1 cellular context compared by ENCODE assay signal in the genomic region with DNA sequence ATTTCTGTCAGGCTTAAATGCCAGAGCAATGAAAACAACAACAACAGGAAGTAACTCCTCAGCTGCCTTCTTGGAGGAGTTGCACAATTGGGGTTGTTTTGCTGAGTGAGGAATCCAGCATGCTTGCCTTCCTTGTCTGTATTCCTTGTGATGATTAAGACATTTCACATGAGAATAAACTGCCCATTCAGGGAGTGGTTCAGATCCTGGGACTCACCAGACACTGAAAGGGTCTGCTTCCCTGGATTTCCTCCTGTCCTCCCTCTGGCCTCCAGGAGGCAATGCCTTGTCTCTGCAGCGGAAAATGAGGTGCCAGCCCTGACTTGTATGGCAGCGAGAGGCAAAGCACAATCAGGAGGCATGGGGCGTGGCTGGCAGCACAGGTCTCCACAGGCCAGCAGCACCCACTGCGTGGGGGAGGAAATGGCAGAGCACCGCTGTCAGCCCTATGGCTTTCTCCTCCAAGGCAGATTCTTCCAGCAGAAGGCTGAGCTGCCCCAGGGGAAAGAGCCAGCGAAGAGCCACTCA.
TF ChIP-seq lines count a peak whose summit lies in the region.

No MANE protein-coding gene starts in this region.

TF ChIP-seq in HepG2, 621 proteins besides CTCF, POLR2A, EP300 and RAD21:
- TF ChIP-seq, protein P1, sequence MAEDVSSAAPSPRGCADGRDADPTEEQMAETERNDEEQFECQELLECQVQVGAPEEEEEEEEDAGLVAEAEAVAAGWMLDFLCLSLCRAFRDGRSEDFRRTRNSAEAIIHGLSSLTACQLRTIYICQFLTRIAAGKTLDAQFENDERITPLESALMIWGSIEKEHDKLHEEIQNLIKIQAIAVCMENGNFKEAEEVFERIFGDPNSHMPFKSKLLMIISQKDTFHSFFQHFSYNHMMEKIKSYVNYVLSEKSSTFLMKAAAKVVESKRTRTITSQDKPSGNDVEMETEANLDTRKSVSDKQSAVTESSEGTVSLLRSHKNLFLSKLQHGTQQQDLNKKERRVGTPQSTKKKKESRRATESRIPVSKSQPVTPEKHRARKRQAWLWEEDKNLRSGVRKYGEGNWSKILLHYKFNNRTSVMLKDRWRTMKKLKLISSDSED (CRISPR knock-in tag; IDR thresholded peaks at IDR 0.05), result no peak
- no peak for TF ChIP-seq ZNF34 (CRISPR knock-in tag; IDR thresholded peaks at IDR 0.05; ENCODE audit: borderline replicate concordance)
- TF ChIP-seq, protein P2, sequence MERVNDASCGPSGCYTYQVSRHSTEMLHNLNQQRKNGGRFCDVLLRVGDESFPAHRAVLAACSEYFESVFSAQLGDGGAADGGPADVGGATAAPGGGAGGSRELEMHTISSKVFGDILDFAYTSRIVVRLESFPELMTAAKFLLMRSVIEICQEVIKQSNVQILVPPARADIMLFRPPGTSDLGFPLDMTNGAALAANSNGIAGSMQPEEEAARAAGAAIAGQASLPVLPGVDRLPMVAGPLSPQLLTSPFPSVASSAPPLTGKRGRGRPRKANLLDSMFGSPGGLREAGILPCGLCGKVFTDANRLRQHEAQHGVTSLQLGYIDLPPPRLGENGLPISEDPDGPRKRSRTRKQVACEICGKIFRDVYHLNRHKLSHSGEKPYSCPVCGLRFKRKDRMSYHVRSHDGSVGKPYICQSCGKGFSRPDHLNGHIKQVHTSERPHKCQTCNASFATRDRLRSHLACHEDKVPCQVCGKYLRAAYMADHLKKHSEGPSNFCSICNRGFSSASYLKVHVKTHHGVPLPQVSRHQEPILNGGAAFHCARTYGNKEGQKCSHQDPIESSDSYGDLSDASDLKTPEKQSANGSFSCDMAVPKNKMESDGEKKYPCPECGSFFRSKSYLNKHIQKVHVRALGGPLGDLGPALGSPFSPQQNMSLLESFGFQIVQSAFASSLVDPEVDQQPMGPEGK (CRISPR knock-in tag; IDR thresholded peaks at IDR 0.05), result no peak
- no peak for TF ChIP-seq ZNF256 (CRISPR knock-in tag; conservative IDR thresholded peaks at IDR 0.05)
- no peak for TF ChIP-seq EHMT2 (IDR thresholded peaks at IDR 0.05; ENCODE audit: borderline replicate concordance, low read depth, low read length)
- no peak for TF ChIP-seq MIXL1 (CRISPR knock-in tag; IDR thresholded peaks at IDR 0.05)
- no peak for TF ChIP-seq TCF12 (IDR thresholded peaks at IDR 0.05)
- no peak for TF ChIP-seq TCF12 (CRISPR knock-in tag; IDR thresholded peaks at IDR 0.05)
- no peak for TF ChIP-seq ZNF567 (CRISPR knock-in tag; IDR thresholded peaks at IDR 0.05; ENCODE audit: borderline replicate concordance)
- TF ChIP-seq, protein P3, sequence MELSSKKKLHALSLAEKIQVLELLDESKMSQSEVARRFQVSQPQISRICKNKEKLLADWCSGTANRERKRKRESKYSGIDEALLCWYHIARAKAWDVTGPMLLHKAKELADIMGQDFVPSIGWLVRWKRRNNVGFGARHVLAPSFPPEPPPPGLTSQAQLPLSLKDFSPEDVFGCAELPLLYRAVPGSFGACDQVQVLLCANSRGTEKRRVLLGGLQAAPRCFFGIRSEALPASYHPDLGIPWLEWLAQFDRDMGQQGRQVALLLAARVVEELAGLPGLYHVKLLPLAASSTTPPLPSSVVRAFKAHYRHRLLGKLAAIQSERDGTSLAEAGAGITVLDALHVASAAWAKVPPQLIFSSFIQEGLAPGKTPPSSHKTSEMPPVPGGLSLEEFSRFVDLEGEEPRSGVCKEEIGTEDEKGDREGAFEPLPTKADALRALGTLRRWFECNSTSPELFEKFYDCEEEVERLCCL (CRISPR knock-in tag; IDR thresholded peaks at IDR 0.05; ENCODE audit: borderline replicate concordance), result no peak
- no peak for TF ChIP-seq CCAR2 (optimal IDR thresholded peaks at IDR 0.05; ENCODE audit: low read depth, low read length)
- TF ChIP-seq ZNF530 (CRISPR knock-in tag; IDR thresholded peaks at IDR 0.05; ENCODE audit: low read depth), result no peak
- no peak for TF ChIP-seq NCOA1 (CRISPR knock-in tag; IDR thresholded peaks at IDR 0.05)
- no peak for TF ChIP-seq ELF1 (CRISPR knock-in tag; IDR thresholded peaks at IDR 0.05)
- TF ChIP-seq, protein P4, sequence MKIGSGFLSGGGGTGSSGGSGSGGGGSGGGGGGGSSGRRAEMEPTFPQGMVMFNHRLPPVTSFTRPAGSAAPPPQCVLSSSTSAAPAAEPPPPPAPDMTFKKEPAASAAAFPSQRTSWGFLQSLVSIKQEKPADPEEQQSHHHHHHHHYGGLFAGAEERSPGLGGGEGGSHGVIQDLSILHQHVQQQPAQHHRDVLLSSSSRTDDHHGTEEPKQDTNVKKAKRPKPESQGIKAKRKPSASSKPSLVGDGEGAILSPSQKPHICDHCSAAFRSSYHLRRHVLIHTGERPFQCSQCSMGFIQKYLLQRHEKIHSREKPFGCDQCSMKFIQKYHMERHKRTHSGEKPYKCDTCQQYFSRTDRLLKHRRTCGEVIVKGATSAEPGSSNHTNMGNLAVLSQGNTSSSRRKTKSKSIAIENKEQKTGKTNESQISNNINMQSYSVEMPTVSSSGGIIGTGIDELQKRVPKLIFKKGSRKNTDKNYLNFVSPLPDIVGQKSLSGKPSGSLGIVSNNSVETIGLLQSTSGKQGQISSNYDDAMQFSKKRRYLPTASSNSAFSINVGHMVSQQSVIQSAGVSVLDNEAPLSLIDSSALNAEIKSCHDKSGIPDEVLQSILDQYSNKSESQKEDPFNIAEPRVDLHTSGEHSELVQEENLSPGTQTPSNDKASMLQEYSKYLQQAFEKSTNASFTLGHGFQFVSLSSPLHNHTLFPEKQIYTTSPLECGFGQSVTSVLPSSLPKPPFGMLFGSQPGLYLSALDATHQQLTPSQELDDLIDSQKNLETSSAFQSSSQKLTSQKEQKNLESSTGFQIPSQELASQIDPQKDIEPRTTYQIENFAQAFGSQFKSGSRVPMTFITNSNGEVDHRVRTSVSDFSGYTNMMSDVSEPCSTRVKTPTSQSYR (CRISPR knock-in tag; IDR thresholded peaks at IDR 0.05; ENCODE audit: borderline replicate concordance), result no peak
- TF ChIP-seq ONECUT2 (CRISPR knock-in tag; IDR thresholded peaks at IDR 0.05), result no peak
- TF ChIP-seq ZNF788 (CRISPR knock-in tag; IDR thresholded peaks at IDR 0.05; ENCODE audit: borderline replicate concordance), result no peak
- TF ChIP-seq MTF1 (CRISPR knock-in tag; IDR thresholded peaks at IDR 0.05), result no peak
- no peak for TF ChIP-seq KMT2A (CRISPR knock-in tag; IDR thresholded peaks at IDR 0.05)
- TF ChIP-seq ATAD3A (CRISPR knock-in tag; IDR thresholded peaks at IDR 0.05), result no peak
